In genomic region chr2:176082885-176083731, GRCh38 we compare ENCODE assay signal across 14 cellular contexts. TPM values are rescaled to one million over a fixed set of nuclear protein-coding genes. Genes with fewer than 3 reads are reported as not detected.
DNase-seq lines count a peak whose midpoint lies in the region; ATAC-seq and TF ChIP-seq lines count a peak whose summit lies in the region.
"Had no signal": no experiment of that assay in that cellular context is flagged by ENCODE, and none has a peak within 500 bp of the region (broad histone marks: within the 10 kb centered on the region; RNA-seq: fewer than 3 reads in every experiment).

No MANE protein-coding gene starts in this region.

- no peak overlapping the region for H3K27ac ChIP-seq in A673 (ENCODE audit: low read depth, low read length, poor library complexity, severe bottlenecking)
- H3K27ac ChIP-seq: C4-2B had no signal

- no peaks in the 10 kb centered on the region for H3K36me3 ChIP-seq in A673 (ENCODE audit: insufficient read depth, low read length, poor library complexity, severe bottlenecking)

- H3K4me3 Mint-ChIP-seq in activated CD8-positive, alpha-beta T cell treated with anti-CD3 and anti-CD28 coated beads, Interleukin-2, amount 10 ng/mL, durations not matched to agents 7 days and 5 days = peak overlapping the region; percentile 42
- H3K4me3 Mint-ChIP-seq in naive B cell = peak overlapping the region in 5 of 8 donors; percentile 44 to 75 (median 67)

- H3K4me1 Mint-ChIP-seq in activated CD8-positive, alpha-beta T cell treated with anti-CD3 and anti-CD28 coated beads, Interleukin-2, amount 10 ng/mL, durations not matched to agents 7 days and 5 days (ENCODE audit: low read depth) = peaks cover 16% of the 10 kb centered on the region
- peaks cover 7 to 20% (median 16%) of the 10 kb centered on the region in 3 donors for H3K4me1 Mint-ChIP-seq in naive B cell

- peak overlapping the region; percentile 36 for H3K4me3 ChIP-seq in A673 (ENCODE audit: low read depth, low read length, poor library complexity, severe bottlenecking)

- peaks cover 38% of the 10 kb centered on the region for H3K4me1 ChIP-seq in A673 (ENCODE audit: insufficient read depth, low read length, poor library complexity, severe bottlenecking)

- H3K36me3 Mint-ChIP-seq in activated CD8-positive, alpha-beta T cell treated with anti-CD3 and anti-CD28 coated beads, Interleukin-2, amount 10 ng/mL, durations not matched to agents 7 days and 5 days (ENCODE audit: low read depth) = peaks cover 23% of the 10 kb centered on the region
- peaks cover 11 to 17% of the 10 kb centered on the region in 2 donors for H3K36me3 Mint-ChIP-seq in naive B cell

- no peak for ATAC-seq in activated CD8-positive, alpha-beta T cell treated with anti-CD3 and anti-CD28 coated beads, Interleukin-2, amount 10 ng/mL, durations not matched to agents 7 days and 5 days
- ATAC-seq in naive B cell (ENCODE audit: low read depth in 2 of 2) = no peak
- ATAC-seq in GM21447 (IDR thresholded peaks at IDR 0.05; ENCODE audit: unreplicated experiment) = no peak
- ATAC-seq in GM21619 (IDR thresholded peaks at IDR 0.05; ENCODE audit: unreplicated experiment) = no peak
- ATAC-seq: right cardiac atrium had no signal

- peaks cover 73% of the 10 kb centered on the region for H3K27me3 ChIP-seq in A673 (replicated peaks; ENCODE audit: insufficient read depth, low read depth, low read length, poor library complexity)

- H3K9me3 Mint-ChIP-seq in activated CD8-positive, alpha-beta T cell treated with anti-CD3 and anti-CD28 coated beads, Interleukin-2, amount 10 ng/mL, durations not matched to agents 7 days and 5 days (ENCODE audit: insufficient read depth) = peaks cover 7% of the 10 kb centered on the region
- H3K9me3 Mint-ChIP-seq in naive B cell = peaks cover 5 to 61% (median 40%) of the 10 kb centered on the region in 7 donors

- no peak for TF ChIP-seq CTCF in A673 (conservative IDR thresholded peaks at IDR 0.05; ENCODE audit: low read depth, low read length)

- H3K27me3 Mint-ChIP-seq in activated CD8-positive, alpha-beta T cell treated with anti-CD3 and anti-CD28 coated beads, Interleukin-2, amount 10 ng/mL, durations not matched to agents 7 days and 5 days (ENCODE audit: low read depth) = peaks cover 84% of the 10 kb centered on the region
- H3K27me3 Mint-ChIP-seq in naive B cell = peaks cover 65 to 83% (median 65%) of the 10 kb centered on the region in 3 donors

- peak overlapping the region; percentile 69 for H3K27ac Mint-ChIP-seq in activated CD8-positive, alpha-beta T cell treated with anti-CD3 and anti-CD28 coated beads, Interleukin-2, amount 10 ng/mL, durations not matched to agents 7 days and 5 days
- H3K27ac Mint-ChIP-seq in naive B cell = peak overlapping the region in 4 of 6 donors; percentile 16 to 96 (median 88)

- intact Hi-C loops in A673 (cut with micrococcal nuclease; ENCODE audit: unreplicated experiment) = loop anchor here (5.0 kb wide), 2 partner anchors 81 to 971 kb away; partner anchors contain the start of gene LNPK

- POLR2A ChIA-PET in A673 (lab: Charles Lee; ENCODE audit: low non-redundant PET) = no interaction called here
- POLR2A ChIA-PET in activated CD8-positive, alpha-beta T cell treated with anti-CD3 and anti-CD28 coated beads, Interleukin-2, amount 10 ng/mL, durations not matched to agents 7 days and 5 days (lab: Charles Lee) = no interaction called here

- CTCF ChIA-PET in A673 (lab: Charles Lee) = no interaction called here
- CTCF ChIA-PET in activated CD8-positive, alpha-beta T cell treated with anti-CD3 and anti-CD28 coated beads, Interleukin-2, amount 10 ng/mL, durations not matched to agents 7 days and 5 days (lab: Charles Lee) = interaction anchor here (0.9 to 1.6 kb wide), 3 partner anchors 9 to 44 kb away, joined by 3 to 4 read pairs (median 4); no protein-coding TSS in a partner anchor

- BruUV-seq in A673 (replicated peaks; lab: Mats Ljungman, UMichigan) = no TSS peak

- H3K9me3 ChIP-seq in A673 (ENCODE audit: low read depth, low read length, poor library complexity, severe bottlenecking) = no peaks in the 10 kb centered on the region

- peak; percentile 51 for DNase-seq in A673 (ENCODE audit: low spot score)
- DNase-seq in COLO668 (lab: John Stamatoyannopoulos, UW; ENCODE audit: unreplicated experiment) = peak; percentile 61
- no peak for DNase-seq in activated CD8-positive, alpha-beta T cell treated with anti-CD3 and anti-CD28 coated beads, Interleukin-2, amount 10 ng/mL, durations not matched to agents 7 days and 5 days
- no peak for DNase-seq in naive B cell
- no peak for DNase-seq in medulla oblongata (ENCODE audit: extremely low spot score)
- DNase-seq in nucleus accumbens (lab: John Stamatoyannopoulos, UW) = no peak
- DNase-seq: midbrain, NCI-H2029 treated with DMSO at 0.1 percent for 48 hours had no signal

RNA-seq across cellular contexts. Expression of gene EVX2, which starts 0.7 kb away (rescaled TPM):
- 0.41 and 0.70 TPM in 2 replicates for total RNA-seq in A673 (2021)
- not detected for total RNA-seq in activated CD8-positive, alpha-beta T cell treated with anti-CD3 and anti-CD28 coated beads, Interleukin-2, amount 10 ng/mL, durations not matched to agents 7 days and 5 days
- not detected for polyA plus RNA-seq in naive B cell (ENCODE audit: low read depth in 6 of 6)
- total RNA-seq: LHCN-M2, right cardiac atrium had no signal
- polyA plus RNA-seq: right cardiac atrium had no signal

RNA-seq across cellular contexts. Expression of gene HOXD13, which starts 9.4 kb away (rescaled TPM):
- total RNA-seq in A673 (2021) = 32.7 and 33.8 TPM in 2 replicates
- not detected for total RNA-seq in activated CD8-positive, alpha-beta T cell treated with anti-CD3 and anti-CD28 coated beads, Interleukin-2, amount 10 ng/mL, durations not matched to agents 7 days and 5 days
- polyA plus RNA-seq in naive B cell (ENCODE audit: low read depth in 6 of 6) = not detected
- total RNA-seq: LHCN-M2, right cardiac atrium had no signal
- polyA plus RNA-seq: right cardiac atrium had no signal

RNA-seq across cellular contexts. Expression of gene HOXD12, which starts 16.5 kb away (rescaled TPM):
- 0.58 and 0.72 TPM in 2 replicates for total RNA-seq in A673 (2021)
- total RNA-seq in activated CD8-positive, alpha-beta T cell treated with anti-CD3 and anti-CD28 coated beads, Interleukin-2, amount 10 ng/mL, durations not matched to agents 7 days and 5 days = not detected
- polyA plus RNA-seq in naive B cell (ENCODE audit: low read depth in 6 of 6) = not detected
- total RNA-seq: LHCN-M2, right cardiac atrium, subcutaneous adipose tissue had no signal
- polyA plus RNA-seq: right cardiac atrium had no signal

RNA-seq across cellular contexts. Expression of gene HOXD11, which starts 24.0 kb away (rescaled TPM):
- 107 and 123 TPM in 2 replicates for total RNA-seq in A673 (2021)
- not detected for total RNA-seq in activated CD8-positive, alpha-beta T cell treated with anti-CD3 and anti-CD28 coated beads, Interleukin-2, amount 10 ng/mL, durations not matched to agents 7 days and 5 days
- not detected for polyA plus RNA-seq in naive B cell (ENCODE audit: low read depth in 6 of 6)
- total RNA-seq: LHCN-M2, right cardiac atrium, subcutaneous adipose tissue had no signal
- polyA plus RNA-seq: right cardiac atrium had no signal

RNA-seq across cellular contexts. Expression of gene HOXD10, which starts 33.5 kb away (rescaled TPM):
- 88.6 and 98.3 TPM in 2 replicates for total RNA-seq in A673 (2021)
- total RNA-seq in activated CD8-positive, alpha-beta T cell treated with anti-CD3 and anti-CD28 coated beads, Interleukin-2, amount 10 ng/mL, durations not matched to agents 7 days and 5 days = not detected
- polyA plus RNA-seq in naive B cell (ENCODE audit: low read depth in 6 of 6) = not detected
- total RNA-seq: LHCN-M2, right cardiac atrium had no signal
- polyA plus RNA-seq: right cardiac atrium had no signal

Comparison
In these comparisons a context has a peak if more than half of its experiments do, and no peak if none do; other contexts are left out.
1. DNase-seq: peak in A673 (single experiment) and COLO668 (single experiment); none in activated CD8-positive, alpha-beta T cell treated with anti-CD3 and anti-CD28 coated beads, Interleukin-2, amount 10 ng/mL, durations not matched to agents 7 days and 5 days (single experiment), naive B cell (single experiment), medulla oblongata (single experiment) and nucleus accumbens (0 of 56).
2. RNA of gene HOXD13, which starts 9.4 kb away (total RNA-seq): 32.7 to 33.8 TPM in A673; not detected in activated CD8-positive, alpha-beta T cell treated with anti-CD3 and anti-CD28 coated beads, Interleukin-2, amount 10 ng/mL, durations not matched to agents 7 days and 5 days; every median in the first group is over 10 times any median in the second.